ENCODE assay signal across 8 cellular contexts in genomic region chr4:48342559-48342878, GRCh38. TPM values are rescaled to one million over a fixed set of nuclear protein-coding genes. Genes with fewer than 3 reads are reported as not detected.
DNase-seq lines count a peak whose midpoint lies in the region; ATAC-seq and TF ChIP-seq lines count a peak whose summit lies in the region.

No MANE protein-coding gene starts in this region.

- no peaks in the 10 kb centered on the region for H3K27me3 Mint-ChIP-seq in activated CD4-positive, alpha-beta T cell treated with anti-CD3 and anti-CD28 coated beads, Interleukin-2, amount 10 ng/mL, durations not matched to agents 24 days and 14 days

- peaks cover 45% of the 10 kb centered on the region for H3K4me1 ChIP-seq in foreskin keratinocyte
- peaks cover 20 to 70% (median 52%) of the 10 kb centered on the region in 6 donors for H3K4me1 ChIP-seq in spleen

- no peaks in the 10 kb centered on the region for H3K9me3 ChIP-seq in spleen

- H3K27me3 ChIP-seq in foreskin keratinocyte, result no peaks in the 10 kb centered on the region
- H3K27me3 ChIP-seq in spleen (replicated peaks in 1 of 7), result no peaks in the 10 kb centered on the region

- intact Hi-C loops in activated CD4-positive, alpha-beta T cell treated with anti-CD3 and anti-CD28 coated beads, Interleukin-2, amount 10 ng/mL, durations not matched to agents 24 days and 14 days (cut with micrococcal nuclease), result loop anchor here (1.0 to 10.0 kb wide), 5 partner anchors 9 to 562 kb away; partner anchors contain the start of genes NFXL1 and OCIAD2
- intact Hi-C loops in spleen (cut with DNase I; ENCODE audit: low total_unique reads), result no loop called here

- H3K4me3 Mint-ChIP-seq in activated CD4-positive, alpha-beta T cell treated with anti-CD3 and anti-CD28 coated beads, Interleukin-2, amount 10 ng/mL, durations not matched to agents 24 days and 14 days, result peak overlapping the region; percentile 100

- peaks cover 56% of the 10 kb centered on the region for H3K4me1 Mint-ChIP-seq in activated CD4-positive, alpha-beta T cell treated with anti-CD3 and anti-CD28 coated beads, Interleukin-2, amount 10 ng/mL, durations not matched to agents 24 days and 14 days

- peak overlapping the region; percentile 7 for H3K27ac ChIP-seq in foreskin keratinocyte
- peak overlapping the region in 5 of 8 donors; percentile 96 to 99 (median 98) for H3K27ac ChIP-seq in spleen

- H3K36me3 ChIP-seq in spleen, result no peaks in the 10 kb centered on the region

- peak overlapping the region; percentile 98 for H3K27ac Mint-ChIP-seq in activated CD4-positive, alpha-beta T cell treated with anti-CD3 and anti-CD28 coated beads, Interleukin-2, amount 10 ng/mL, durations not matched to agents 24 days and 14 days

- TF ChIP-seq POLR2A in spleen (IDR thresholded peaks at IDR 0.05), result no peak

- H3K9me3 Mint-ChIP-seq in activated CD4-positive, alpha-beta T cell treated with anti-CD3 and anti-CD28 coated beads, Interleukin-2, amount 10 ng/mL, durations not matched to agents 24 days and 14 days, result no peaks in the 10 kb centered on the region

- DNase-seq in activated T-cell treated with anti-CD3 and anti-CD28 coated beads for 4 hours (peak; percentile 17), foreskin keratinocyte (no peak), spleen (no peak), pons (ENCODE audit: low spot score) (no peak), inferior parietal cortex (ENCODE audit: extremely low spot score) (no peak)
- DNase-seq in activated T-cell treated with anti-CD3 and anti-CD28 coated beads, Interleukin-2, amount 50 U/mL, for 1 hour, result no peak
- DNase-seq in activated CD4-positive, alpha-beta T cell treated with anti-CD3 and anti-CD28 coated beads, Interleukin-2, amount 10 ng/mL, durations not matched to agents 24 days and 14 days, result no peak

- H3K4me3 ChIP-seq in spleen, result peak overlapping the region; percentile 60 to 96 (median 86)

- TF ChIP-seq CTCF in foreskin keratinocyte (conservative IDR thresholded peaks at IDR 0.05) (no peak), spleen (IDR thresholded peaks at IDR 0.05 in 8 of 11, conservative IDR thresholded peaks at IDR 0.05 in 3 of 11) (no peak)

- ATAC-seq in foreskin keratinocyte (no peak), GM18502 (IDR thresholded peaks at IDR 0.05; ENCODE audit: poor library complexity, unreplicated experiment) (no peak)

- 0 to 2% (median 1%) methylated on average over 8 of the region's 8 CpGs for WGBS in spleen, 5 donors

- H3K36me3 Mint-ChIP-seq in activated CD4-positive, alpha-beta T cell treated with anti-CD3 and anti-CD28 coated beads, Interleukin-2, amount 10 ng/mL, durations not matched to agents 24 days and 14 days (ENCODE audit: low read depth), result peaks cover 11% of the 10 kb centered on the region

RNA-seq across cellular contexts. Expression of gene SLAIN2, which starts 1.2 kb away (rescaled TPM):
- 77.6 and 80.2 TPM in 2 replicates for total RNA-seq in activated CD4-positive, alpha-beta T cell treated with anti-CD3 and anti-CD28 coated beads, Interleukin-2, amount 10 ng/mL, durations not matched to agents 24 days and 14 days
- 65.0 and 68.2 TPM in 2 replicates for total RNA-seq in foreskin keratinocyte
- 17.5 and 25.7 TPM in 2 replicates for polyA plus RNA-seq in foreskin keratinocyte
- 10 to 100 TPM; 42.8 to 69.1 (median 48.5) TPM for total RNA-seq in spleen
- 1 to 10 TPM; 6.6 to 8.5 (median 7.8) TPM for polyA plus RNA-seq in spleen
